28 cellular contexts compared by ENCODE assay signal in genomic region chr13:66359393-66359792, GRCh38.
"Had no signal": no experiment of that assay in that cellular context is flagged by ENCODE, and none has a peak within 500 bp of the region (broad histone marks: within the 10 kb centered on the region; RNA-seq: fewer than 3 reads in every experiment).

No MANE protein-coding gene starts in this region.

- H3K4me1 ChIP-seq: ascending aorta had no signal

- H3K27me3 ChIP-seq: ascending aorta, cardiac muscle cell had no signal

- DNase-seq: activated B cell treated with CpG ODN at 0.5 μM for 24 hours; activated CD4-positive, alpha-beta memory T cell treated with anti-CD3 and anti-CD28 coated beads for 36 hours; activated CD4-positive, alpha-beta T cell treated with anti-CD3 and anti-CD28 coated beads for 4 hours; activated CD4-positive, alpha-beta T cell treated with anti-CD3 and anti-CD28 coated beads, Interleukin-2, amount 10 ng/mL, durations not matched to agents 24 days and 14 days; activated CD4-positive, alpha-beta T cell treated with anti-CD3 and anti-CD28 coated beads, Interleukin-2, amount 50 U/mL, for 1 hour; activated CD4-positive, alpha-beta T cell treated with anti-CD3 and anti-CD28 coated beads, Interleukin-2, amount 50 U/mL, for 4 hours; activated CD4-positive, CD25-positive, alpha-beta regulatory T cell treated with anti-CD3 and anti-CD28 coated beads, Interleukin-2, amount 50 U/mL, for 72 hours; activated CD8-positive, alpha-beta memory T cell treated with anti-CD3 and anti-CD28 coated beads, Interleukin-2, amount 50 U/mL, for 4 hours; activated CD8-positive, alpha-beta T cell treated with anti-CD3 and anti-CD28 coated beads for 36 hours; activated effector memory CD4-positive, alpha-beta T cell treated with anti-CD3 and anti-CD28 coated beads, Interleukin-2, amount 50 U/mL, for 16 hours; activated gamma-delta T cell treated with Interleukin-2 at 50 U/mL for 16 hours; activated naive CD4-positive, alpha-beta T cell; activated naive CD4-positive, alpha-beta T cell treated with anti-CD3 and anti-CD28 coated beads for 36 hours; activated naive CD4-positive, alpha-beta T cell treated with anti-CD3 and anti-CD28 coated beads, Interleukin-2, amount 50 U/mL, for 16 hours; activated naive CD8-positive, alpha-beta T cell treated with anti-CD3 and anti-CD28 coated beads for 36 hours; activated T-cell treated with anti-CD3 and anti-CD28 coated beads for 4 hours; activated T-cell treated with anti-CD3 and anti-CD28 coated beads, Interleukin-2, amount 50 U/mL, for 1 hour; activated T-cell treated with anti-CD3 and anti-CD28 coated beads, Interleukin-2, amount 50 U/mL, for 4 hours; activated T-cell treated with anti-CD3 and anti-CD28 coated beads, Interleukin-2, amount 50 U/mL, for 72 hours; amygdala; cerebellar nuclear complex; T-helper 2 cell; T-helper 9 cell had no signal

- ATAC-seq: activated CD8-positive, alpha-beta T cell treated with anti-CD3 and anti-CD28 coated beads for 36 hours; activated naive CD4-positive, alpha-beta T cell treated with anti-CD3 and anti-CD28 coated beads, Interleukin-2, amount 50 U/mL, for 72 hours; activated T-cell treated with anti-CD3 and anti-CD28 coated beads, Interleukin-2, amount 50 U/mL, for 4 hours; activated T-cell treated with anti-CD3 and anti-CD28 coated beads, Interleukin-2, amount 50 U/mL, for 72 hours; activated T-helper 17 cell treated with anti-CD3 and anti-CD28 coated beads, Interleukin-2, amount 50 U/mL, for 72 hours had no signal

- H3K27ac ChIP-seq: ascending aorta, cardiac muscle cell, VCaP had no signal

- H3K4me3 ChIP-seq: ascending aorta, cardiac muscle cell had no signal

- H3K36me3 ChIP-seq: ascending aorta, cardiac muscle cell had no signal

- H3K9me3 ChIP-seq: ascending aorta had no signal
